In the genomic region with DNA sequence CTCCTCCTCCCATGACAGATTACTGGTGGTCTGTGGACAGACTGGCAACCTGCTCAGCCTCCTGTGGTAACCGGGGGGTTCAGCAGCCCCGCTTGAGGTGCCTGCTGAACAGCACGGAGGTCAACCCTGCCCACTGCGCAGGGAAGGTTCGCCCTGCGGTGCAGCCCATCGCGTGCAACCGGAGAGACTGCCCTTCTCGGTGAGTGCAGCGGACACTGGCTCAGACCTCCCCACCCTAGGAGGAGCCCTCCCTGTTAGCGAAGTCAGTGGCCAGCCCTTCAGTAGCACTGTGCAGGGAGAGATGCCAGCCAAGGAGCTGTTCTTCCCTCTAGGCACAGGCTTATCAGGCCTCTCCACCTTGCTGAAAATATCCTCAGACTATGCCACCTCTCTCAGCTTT, we compare ENCODE assay signal across 15 cellular contexts.
DNase-seq lines count a peak whose midpoint lies in the region; ATAC-seq and TF ChIP-seq lines count a peak whose summit lies in the region.
"Had no signal": no experiment of that assay in that cellular context is flagged by ENCODE, and none has a peak within 500 bp of the region (broad histone marks: within the 10 kb centered on the region; RNA-seq: fewer than 3 reads in every experiment).

No MANE protein-coding gene starts in this region.

- no peak overlapping the region for H2AFZ ChIP-seq in SK-N-SH (ENCODE audit: low read depth)

- H3K27me3 ChIP-seq in SK-N-SH (ENCODE audit: insufficient read depth), result no peaks in the 10 kb centered on the region
- H3K27me3 ChIP-seq: BLaER1 treated with 17β-estradiol and CSF1 and Interleukin-3, amounts not matched to agents 10 nM and 100 nM had no signal

- no peaks in the 10 kb centered on the region for H4K20me1 ChIP-seq in SK-N-SH (ENCODE audit: insufficient read depth)
- H4K20me1 ChIP-seq: BLaER1 treated with 17β-estradiol and CSF1 and Interleukin-3, amounts not matched to agents 10 nM and 100 nM had no signal

- TF ChIP-seq CTCF in SK-N-SH (IDR thresholded peaks at IDR 0.05) (no peak), nephron progenitor cell (IDR thresholded peaks at IDR 0.05) (no peak)

- no peaks in the 10 kb centered on the region for H3K9me3 ChIP-seq in SK-N-SH

- no peaks in the 10 kb centered on the region for H3K27me3 Mint-ChIP-seq in nephron progenitor cell (ENCODE audit: low read depth, poor library complexity)
- H3K27me3 Mint-ChIP-seq in stimulated activated memory B cell treated with anti-CD40 and anti-IgM and Interleukin-4, amounts not matched to agents 10 μg/mL and 1 μg/mL and 100 μg/mL, for 72 hours, result no peaks in the 10 kb centered on the region

- POLR2A ChIA-PET in SK-N-SH (lab: Yijun Ruan, JAX), result no interaction called here

- peaks cover 43% of the 10 kb centered on the region for H3K4me1 Mint-ChIP-seq in nephron progenitor cell
- H3K4me1 Mint-ChIP-seq in stimulated activated memory B cell treated with anti-CD40 and anti-IgM and Interleukin-4, amounts not matched to agents 10 μg/mL and 1 μg/mL and 100 μg/mL, for 72 hours, result no peaks in the 10 kb centered on the region
- H3K4me1 Mint-ChIP-seq: CD4-positive, CD25-positive, alpha-beta regulatory T cell had no signal

- DNase-seq in SK-N-SH (no peak), nephron progenitor cell (no peak), NCI-H1105 treated with DMSO at 0.1 percent for 48 hours (lab: John Stamatoyannopoulos, UW) (no peak), NCI-H345 treated with DMSO at 0.1 percent for 48 hours (lab: John Stamatoyannopoulos, UW; ENCODE audit: unreplicated experiment) (no peak)
- DNase-seq: 8988T; AML-193; CD4-positive, CD25-positive, alpha-beta regulatory T cell; DMS53; GF-D8; GOT3; H9 had no signal

- no peak for TF ChIP-seq EP300 in SK-N-SH (IDR thresholded peaks at IDR 0.05; ENCODE audit: borderline replicate concordance in 1 of 2, low read depth in 1 of 2, low read length in 1 of 2)

- H3K9ac ChIP-seq in SK-N-SH, result no peak overlapping the region
- H3K9ac ChIP-seq: BLaER1 treated with 17β-estradiol and CSF1 and Interleukin-3, amounts not matched to agents 10 nM and 100 nM had no signal

- peaks cover 19% of the 10 kb centered on the region for H3K36me3 Mint-ChIP-seq in nephron progenitor cell (ENCODE audit: low read depth)
- H3K36me3 Mint-ChIP-seq in stimulated activated memory B cell treated with anti-CD40 and anti-IgM and Interleukin-4, amounts not matched to agents 10 μg/mL and 1 μg/mL and 100 μg/mL, for 72 hours, result no peaks in the 10 kb centered on the region
- H3K36me3 Mint-ChIP-seq: CD4-positive, CD25-positive, alpha-beta regulatory T cell had no signal

- H3K4me1 ChIP-seq in SK-N-SH (ENCODE audit: control insufficient read depth in 1 of 2, insufficient read depth in 2 of 2, low read depth in 1 of 2, low read length in 1 of 2), result peaks cover 13 to 34% of the 10 kb centered on the region in 2 experiments; a peak in 3 of 4 replicates

- ATAC-seq in GM18502 (IDR thresholded peaks at IDR 0.05; ENCODE audit: poor library complexity, unreplicated experiment) (peak; percentile 7), HG03521 (IDR thresholded peaks at IDR 0.05; ENCODE audit: unreplicated experiment) (no peak)
- peak; percentile 41 for ATAC-seq in stimulated activated memory B cell treated with anti-CD40 and anti-IgM and Interleukin-4, amounts not matched to agents 10 μg/mL and 1 μg/mL and 100 μg/mL, for 72 hours

- 0 out of 2 replicates have a peak overlapping the region, but pooled peaks have one; percentile 39 for H3K4me2 ChIP-seq in SK-N-SH

- 90% methylated on average over 8 of the region's 12 CpGs for WGBS in SK-N-SH (ENCODE audit: low lambda C conversion rate)

- H3K27ac ChIP-seq in SK-N-SH (ENCODE audit: low read depth in 2 of 2, low read length in 1 of 2), result no peak overlapping the region
- H3K27ac ChIP-seq: BLaER1 treated with 17β-estradiol and CSF1 and Interleukin-3, amounts not matched to agents 10 nM and 100 nM had no signal

- peaks cover 3% of the 10 kb centered on the region for H3F3A ChIP-seq in SK-N-SH (replicated peaks; ENCODE audit: insufficient read depth)

- CTCF ChIA-PET in SK-N-SH (lab: Yijun Ruan, JAX), result no interaction called here

- no peaks in the 10 kb centered on the region for H3K79me2 ChIP-seq in SK-N-SH (ENCODE audit: insufficient read depth)

- H3K9me3 Mint-ChIP-seq in nephron progenitor cell, result peaks cover 33% of the 10 kb centered on the region
- H3K9me3 Mint-ChIP-seq in stimulated activated memory B cell treated with anti-CD40 and anti-IgM and Interleukin-4, amounts not matched to agents 10 μg/mL and 1 μg/mL and 100 μg/mL, for 72 hours, result peaks cover 4% of the 10 kb centered on the region

- peak overlapping the region; percentile 26 for H3K4me3 Mint-ChIP-seq in nephron progenitor cell
- no peak overlapping the region for H3K4me3 Mint-ChIP-seq in stimulated activated memory B cell treated with anti-CD40 and anti-IgM and Interleukin-4, amounts not matched to agents 10 μg/mL and 1 μg/mL and 100 μg/mL, for 72 hours
- H3K4me3 Mint-ChIP-seq: CD4-positive, CD25-positive, alpha-beta regulatory T cell; H9 had no signal

- H3K36me3 ChIP-seq in SK-N-SH (replicated peaks in 1 of 2; ENCODE audit: control insufficient read depth in 1 of 2, insufficient read depth in 2 of 2, low read length in 1 of 2), result peaks cover 12 to 66% of the 10 kb centered on the region in 2 experiments
- H3K36me3 ChIP-seq: BLaER1 treated with 17β-estradiol and CSF1 and Interleukin-3, amounts not matched to agents 10 nM and 100 nM had no signal

- peak overlapping the region; percentile 68 for H3K27ac Mint-ChIP-seq in nephron progenitor cell
- no peak overlapping the region for H3K27ac Mint-ChIP-seq in stimulated activated memory B cell treated with anti-CD40 and anti-IgM and Interleukin-4, amounts not matched to agents 10 μg/mL and 1 μg/mL and 100 μg/mL, for 72 hours
- H3K27ac Mint-ChIP-seq: CD4-positive, CD25-positive, alpha-beta regulatory T cell had no signal

- TF ChIP-seq RAD21 in SK-N-SH (IDR thresholded peaks at IDR 0.05; ENCODE audit: low read length), result no peak

- H3K4me3 ChIP-seq in SK-N-SH (ENCODE audit: low read depth in 2 of 2, low read length in 1 of 2), result no peak overlapping the region
- H3K4me3 ChIP-seq: BLaER1 treated with 17β-estradiol and CSF1 and Interleukin-3, amounts not matched to agents 10 nM and 100 nM had no signal

- no peaks in the 10 kb centered on the region for H3K9me2 ChIP-seq in SK-N-SH

TF ChIP-seq in SK-N-SH, 30 proteins besides CTCF, POLR2A, EP300 and RAD21 (continues in another document):
- TF ChIP-seq, protein P1, sequence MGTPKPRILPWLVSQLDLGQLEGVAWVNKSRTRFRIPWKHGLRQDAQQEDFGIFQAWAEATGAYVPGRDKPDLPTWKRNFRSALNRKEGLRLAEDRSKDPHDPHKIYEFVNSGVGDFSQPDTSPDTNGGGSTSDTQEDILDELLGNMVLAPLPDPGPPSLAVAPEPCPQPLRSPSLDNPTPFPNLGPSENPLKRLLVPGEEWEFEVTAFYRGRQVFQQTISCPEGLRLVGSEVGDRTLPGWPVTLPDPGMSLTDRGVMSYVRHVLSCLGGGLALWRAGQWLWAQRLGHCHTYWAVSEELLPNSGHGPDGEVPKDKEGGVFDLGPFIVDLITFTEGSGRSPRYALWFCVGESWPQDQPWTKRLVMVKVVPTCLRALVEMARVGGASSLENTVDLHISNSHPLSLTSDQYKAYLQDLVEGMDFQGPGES (IDR thresholded peaks at IDR 0.05; ENCODE audit: low read depth, low read length), result no peak
- TF ChIP-seq, protein P2, sequence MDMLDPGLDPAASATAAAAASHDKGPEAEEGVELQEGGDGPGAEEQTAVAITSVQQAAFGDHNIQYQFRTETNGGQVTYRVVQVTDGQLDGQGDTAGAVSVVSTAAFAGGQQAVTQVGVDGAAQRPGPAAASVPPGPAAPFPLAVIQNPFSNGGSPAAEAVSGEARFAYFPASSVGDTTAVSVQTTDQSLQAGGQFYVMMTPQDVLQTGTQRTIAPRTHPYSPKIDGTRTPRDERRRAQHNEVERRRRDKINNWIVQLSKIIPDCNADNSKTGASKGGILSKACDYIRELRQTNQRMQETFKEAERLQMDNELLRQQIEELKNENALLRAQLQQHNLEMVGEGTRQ (IDR thresholded peaks at IDR 0.05; ENCODE audit: borderline replicate concordance, low read depth, low read length), result no peak
- TF ChIP-seq SIN3A (IDR thresholded peaks at IDR 0.05; ENCODE audit: borderline replicate concordance, low read depth, low read length) (no peak), POLR2AphosphoS5 (IDR thresholded peaks at IDR 0.05; ENCODE audit: low read depth, low read length) (no peak), TEAD4 (IDR thresholded peaks at IDR 0.05; ENCODE audit: borderline replicate concordance, insufficient read depth) (no peak), NFIC (IDR thresholded peaks at IDR 0.05; ENCODE audit: borderline replicate concordance) (no peak), GABPA (IDR thresholded peaks at IDR 0.05; ENCODE audit: low read depth) (no peak), RXRA (IDR thresholded peaks at IDR 0.05; ENCODE audit: borderline replicate concordance, low read depth) (no peak), MXI1 (IDR thresholded peaks at IDR 0.05; ENCODE audit: low read depth, low read length) (no peak), TAF1 (IDR thresholded peaks at IDR 0.05; ENCODE audit: borderline replicate concordance, low read depth, low read length) (no peak), NRF1 (IDR thresholded peaks at IDR 0.05; ENCODE audit: low read depth, low read length) (no peak), JUND (IDR thresholded peaks at IDR 0.05) (no peak), ELF1 (IDR thresholded peaks at IDR 0.05) (no peak)
